Comparison of ENCODE assay signal across 9 cellular contexts in the genomic region with DNA sequence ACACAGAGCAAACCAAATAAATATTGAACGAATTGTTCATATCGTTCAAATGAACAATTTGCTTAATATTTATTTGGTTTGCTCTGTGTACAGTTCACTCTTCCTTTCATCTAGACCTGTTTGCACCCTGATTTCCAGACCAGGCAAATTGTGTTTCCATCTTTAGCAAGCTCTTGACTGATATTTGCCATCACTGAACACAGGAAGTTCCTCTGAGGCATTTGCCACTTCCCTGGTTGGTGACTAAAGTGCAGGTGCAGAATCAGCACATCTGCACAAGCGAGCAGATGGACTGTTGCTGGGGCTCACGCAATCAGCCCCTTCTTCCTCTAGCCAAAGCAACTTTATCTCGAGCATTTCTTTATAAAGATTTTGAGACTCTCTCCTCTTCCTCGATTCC.
DNase-seq lines count a peak whose midpoint lies in the region; ATAC-seq and TF ChIP-seq lines count a peak whose summit lies in the region.
"Had no signal": no experiment of that assay in that cellular context is flagged by ENCODE, and none has a peak within 500 bp of the region (broad histone marks: within the 10 kb centered on the region; RNA-seq: fewer than 3 reads in every experiment).

No MANE protein-coding gene starts in this region.

- intact Hi-C loops in ovary (cut with DNase I) = no loop called here

- TF ChIP-seq EP300 in gastroesophageal sphincter (IDR thresholded peaks at IDR 0.05) (no peak), ovary (IDR thresholded peaks at IDR 0.05) (no peak)

- H3K36me3 ChIP-seq in MM.1S (replicated peaks; ENCODE audit: insufficient read depth, low read length) = no peaks in the 10 kb centered on the region
- no peaks in the 10 kb centered on the region for H3K36me3 ChIP-seq in gastroesophageal sphincter
- H3K36me3 ChIP-seq in ovary = no peaks in the 10 kb centered on the region

- H3K9me3 ChIP-seq in MM.1S (replicated peaks; ENCODE audit: insufficient read depth, low read length) = no peaks in the 10 kb centered on the region
- H3K9me3 ChIP-seq in gastroesophageal sphincter = no peaks in the 10 kb centered on the region
- no peaks in the 10 kb centered on the region for H3K9me3 ChIP-seq in ovary

- H3K9me2 ChIP-seq in MM.1S (replicated peaks; ENCODE audit: insufficient read depth, low read length) = no peaks in the 10 kb centered on the region

- 73 to 85% methylated on average over 5 to 6 of the region's 6 CpGs for WGBS in gastroesophageal sphincter (ENCODE audit: low coverage in 1 of 2), 2 donors
- WGBS in ovary, 3 donors = 72 to 90% (median 89%) methylated on average over 6 of the region's 6 CpGs

- H3K4me1 ChIP-seq in MM.1S (ENCODE audit: low read length) = peaks cover 31% of the 10 kb centered on the region
- peaks cover 20 to 68% (median 28%) of the 10 kb centered on the region in 3 donors for H3K4me1 ChIP-seq in gastroesophageal sphincter
- H3K4me1 ChIP-seq in ovary (ENCODE audit: insufficient read depth) = peaks cover 4% of the 10 kb centered on the region

- peak; percentile 73 for DNase-seq in MM.1S
- no peak for DNase-seq in occipital lobe (lab: John Stamatoyannopoulos, UW)
- DNase-seq in ovary = no peak
- no peak for DNase-seq in omental fat pad (ENCODE audit: low spot score)
- DNase-seq in glomerular visceral epithelial cell (ENCODE audit: extremely low spot score) = no peak
- DNase-seq: IMR-90 had no signal

- H2AFZ ChIP-seq in MM.1S (ENCODE audit: low read length) = peak overlapping the region; percentile 67

- H3K4me3 ChIP-seq in MM.1S (ENCODE audit: low read length) (peak overlapping the region; percentile 27; the same call in 1 of the 2 replicates), gastroesophageal sphincter (no peak overlapping the region), ovary (no peak overlapping the region)

- ATAC-seq in GM18519 (IDR thresholded peaks at IDR 0.05; ENCODE audit: low FRiP score, unreplicated experiment) = peak; percentile 64
- peak; percentile 85 for ATAC-seq in GM21619 (IDR thresholded peaks at IDR 0.05; ENCODE audit: unreplicated experiment)
- ATAC-seq in gastroesophageal sphincter = peak; percentile 36
- ATAC-seq in omental fat pad (ENCODE audit: low FRiP score) = no peak

- no peaks in the 10 kb centered on the region for H3K79me2 ChIP-seq in MM.1S (ENCODE audit: low read length)

- H3K4me2 ChIP-seq in MM.1S (ENCODE audit: low read depth, low read length) = peak overlapping the region; percentile 52

- no peak overlapping the region; the same call in 1 of the 2 replicates for H3K9ac ChIP-seq in MM.1S (ENCODE audit: low read length)

- TF ChIP-seq POLR2A in gastroesophageal sphincter (IDR thresholded peaks at IDR 0.05) = no peak
- no peak for TF ChIP-seq POLR2A in ovary (IDR thresholded peaks at IDR 0.05)

- H4K20me1 ChIP-seq in MM.1S (ENCODE audit: insufficient read depth, low read length) = no peaks in the 10 kb centered on the region

- H3K27ac ChIP-seq in MM.1S (ENCODE audit: low read length) (peak overlapping the region; percentile 68), gastroesophageal sphincter (peak overlapping the region in 1 of 4 donors; percentile 46), ovary (no peak overlapping the region)

- TF ChIP-seq CTCF in MM.1S (IDR thresholded peaks at IDR 0.05; ENCODE audit: low read length) (no peak), gastroesophageal sphincter (IDR thresholded peaks at IDR 0.05) (no peak), ovary (IDR thresholded peaks at IDR 0.05) (no peak), omental fat pad (IDR thresholded peaks at IDR 0.05) (no peak)

- peaks cover 5% of the 10 kb centered on the region; the same call in 1 of the 2 replicates for H3F3A ChIP-seq in MM.1S (ENCODE audit: insufficient read depth, low read length)

- H3K27me3 ChIP-seq in MM.1S (replicated peaks; ENCODE audit: insufficient read depth, low read length) (no peaks in the 10 kb centered on the region), gastroesophageal sphincter (no peaks in the 10 kb centered on the region), ovary (no peaks in the 10 kb centered on the region)
